Comparison of ENCODE assay signal across 8 cellular contexts in genomic region chr11:35029979-35030378, GRCh38.
DNase-seq lines count a peak whose midpoint lies in the region; ATAC-seq and TF ChIP-seq lines count a peak whose summit lies in the region.

No MANE protein-coding gene starts in this region.

- H3K27me3 Mint-ChIP-seq in activated CD8-positive, alpha-beta T cell treated with anti-CD3 and anti-CD28 coated beads for 36 hours = no peaks in the 10 kb centered on the region
- no peaks in the 10 kb centered on the region for H3K27me3 Mint-ChIP-seq in activated CD8-positive, alpha-beta T cell treated with anti-CD3 and anti-CD28 coated beads, Interleukin-2, amount 10 ng/mL, durations not matched to agents 7 days and 5 days (ENCODE audit: low read depth)

- H3K9me3 ChIP-seq in Panc1 (ENCODE audit: control insufficient read depth, insufficient read depth, low read depth, low read length) = peaks cover 5% of the 10 kb centered on the region; the same call in 1 of the 2 replicates

- peak overlapping the region; percentile 92 for H3K27ac ChIP-seq in Panc1 (ENCODE audit: low read length)

- CTCF ChIA-PET in activated CD8-positive, alpha-beta T cell treated with anti-CD3 and anti-CD28 coated beads for 36 hours (lab: Charles Lee) = interaction anchor here (0.6 to 2.0 kb wide), 7 partner anchors 9 to 312 kb away, joined by 3 to 8 read pairs (median 3); no protein-coding TSS in a partner anchor
- CTCF ChIA-PET in activated CD8-positive, alpha-beta T cell treated with anti-CD3 and anti-CD28 coated beads, Interleukin-2, amount 10 ng/mL, durations not matched to agents 7 days and 5 days (lab: Charles Lee) = interaction anchor here (0.7 to 1.5 kb wide), 4 partner anchors 11 to 37 kb away, joined by 3 to 4 read pairs (median 3); no protein-coding TSS in a partner anchor
- CTCF ChIA-PET in Panc1 (lab: Charles Lee) = no interaction called here

- no peak overlapping the region for H3K4me3 Mint-ChIP-seq in activated CD8-positive, alpha-beta T cell treated with anti-CD3 and anti-CD28 coated beads for 36 hours
- no peak overlapping the region for H3K4me3 Mint-ChIP-seq in activated CD8-positive, alpha-beta T cell treated with anti-CD3 and anti-CD28 coated beads, Interleukin-2, amount 10 ng/mL, durations not matched to agents 7 days and 5 days

- in situ Hi-C loops in Panc1 (cut with HindIII; ENCODE audit: low pct_unique_long_range_greater_than_20kb, low sequenced_read_pairs) = no loop called here

- intact Hi-C loops in activated CD8-positive, alpha-beta T cell treated with anti-CD3 and anti-CD28 coated beads for 36 hours (cut with micrococcal nuclease) = no loop called here
- intact Hi-C loops in Panc1 (cut with micrococcal nuclease; ENCODE audit: unreplicated experiment) = loop anchor here (5.0 kb wide), 1 partner anchor 112 kb away; no protein-coding TSS in a partner anchor

- BruUV-seq in Panc1 (replicated peaks; lab: Mats Ljungman, UMichigan) = no TSS peak

- POLR2A ChIA-PET in activated CD8-positive, alpha-beta T cell treated with anti-CD3 and anti-CD28 coated beads for 36 hours (lab: Charles Lee) = interaction anchor here (0.6 to 1.9 kb wide), 4 partner anchors 17 to 1228 kb away, joined by 3 to 10 read pairs (median 4); no protein-coding TSS in a partner anchor
- POLR2A ChIA-PET in activated CD8-positive, alpha-beta T cell treated with anti-CD3 and anti-CD28 coated beads, Interleukin-2, amount 10 ng/mL, durations not matched to agents 7 days and 5 days (lab: Charles Lee) = interaction anchor here (0.5 to 1.5 kb wide), 3 partner anchors 13 to 21 kb away, joined by 3 read pairs; no protein-coding TSS in a partner anchor
- POLR2A ChIA-PET in Panc1 (lab: Charles Lee) = interaction anchor here (0.6 to 1.1 kb wide), 2 partner anchors 10 to 16 kb away, joined by 4 to 11 read pairs; no protein-coding TSS in a partner anchor

- peak overlapping the region; percentile 90 for H3K27ac Mint-ChIP-seq in activated CD8-positive, alpha-beta T cell treated with anti-CD3 and anti-CD28 coated beads for 36 hours
- no peak overlapping the region for H3K27ac Mint-ChIP-seq in activated CD8-positive, alpha-beta T cell treated with anti-CD3 and anti-CD28 coated beads, Interleukin-2, amount 10 ng/mL, durations not matched to agents 7 days and 5 days

- H3K4me1 ChIP-seq in Panc1 (ENCODE audit: control insufficient read depth, insufficient read depth, low read length) = peaks cover 36% of the 10 kb centered on the region

- H3K27me3 ChIP-seq in Panc1 (ENCODE audit: control insufficient read depth, insufficient read depth, low read length) = no peaks in the 10 kb centered on the region

- TF ChIP-seq CTCF in activated CD8-positive, alpha-beta T cell treated with anti-CD3 and anti-CD28 coated beads for 36 hours (IDR thresholded peaks at IDR 0.05) = no peak
- TF ChIP-seq CTCF in Panc1 (IDR thresholded peaks at IDR 0.05) = no peak

- no peak overlapping the region for H3K4me3 ChIP-seq in Panc1 (ENCODE audit: low read depth in 2 of 2, low read length in 2 of 2)

- H3K9me3 Mint-ChIP-seq in activated CD8-positive, alpha-beta T cell treated with anti-CD3 and anti-CD28 coated beads for 36 hours = peaks cover 17% of the 10 kb centered on the region
- H3K9me3 Mint-ChIP-seq in activated CD8-positive, alpha-beta T cell treated with anti-CD3 and anti-CD28 coated beads, Interleukin-2, amount 10 ng/mL, durations not matched to agents 7 days and 5 days (ENCODE audit: insufficient read depth) = peaks cover 7% of the 10 kb centered on the region

- peaks cover 2% of the 10 kb centered on the region for H3K36me3 Mint-ChIP-seq in activated CD8-positive, alpha-beta T cell treated with anti-CD3 and anti-CD28 coated beads for 36 hours (ENCODE audit: low read depth)
- H3K36me3 Mint-ChIP-seq in activated CD8-positive, alpha-beta T cell treated with anti-CD3 and anti-CD28 coated beads, Interleukin-2, amount 10 ng/mL, durations not matched to agents 7 days and 5 days (ENCODE audit: low read depth) = peaks cover 5% of the 10 kb centered on the region

- peaks cover 34% of the 10 kb centered on the region for H3K4me1 Mint-ChIP-seq in activated CD8-positive, alpha-beta T cell treated with anti-CD3 and anti-CD28 coated beads for 36 hours (ENCODE audit: low read depth)
- H3K4me1 Mint-ChIP-seq in activated CD8-positive, alpha-beta T cell treated with anti-CD3 and anti-CD28 coated beads, Interleukin-2, amount 10 ng/mL, durations not matched to agents 7 days and 5 days (ENCODE audit: low read depth) = peaks cover 33% of the 10 kb centered on the region

- no peaks in the 10 kb centered on the region for H3K36me3 ChIP-seq in Panc1 (ENCODE audit: control insufficient read depth, insufficient read depth, low read length)

- DNase-seq in activated CD8-positive, alpha-beta T cell treated with anti-CD3 and anti-CD28 coated beads for 36 hours = no peak
- DNase-seq in activated CD8-positive, alpha-beta T cell treated with anti-CD3 and anti-CD28 coated beads, Interleukin-2, amount 10 ng/mL, durations not matched to agents 7 days and 5 days = no peak
- peak; percentile 55 for DNase-seq in Panc1 (ENCODE audit: low read depth, low spot score)
- DNase-seq in fibroblast of gingiva (ENCODE audit: low read depth) = peak; percentile 56
- no peak for DNase-seq in NCI-H82 treated with DMSO at 0.1 percent for 48 hours (lab: John Stamatoyannopoulos, UW; ENCODE audit: unreplicated experiment)
- DNase-seq in pons (ENCODE audit: low spot score) = no peak
- no peak for DNase-seq in OCI-M2 (lab: John Stamatoyannopoulos, UW; ENCODE audit: unreplicated experiment)

- ATAC-seq in activated CD8-positive, alpha-beta T cell treated with anti-CD3 and anti-CD28 coated beads for 36 hours = peak; percentile 45
- ATAC-seq in activated CD8-positive, alpha-beta T cell treated with anti-CD3 and anti-CD28 coated beads, Interleukin-2, amount 10 ng/mL, durations not matched to agents 7 days and 5 days = no peak
- ATAC-seq in HG02759 (IDR thresholded peaks at IDR 0.05; ENCODE audit: unreplicated experiment) (peak; percentile 91), Panc1 (no peak)

Comparison
In these comparisons a context has a peak if more than half of its experiments do, and no peak if none do; other contexts are left out.
1. ATAC-seq: peak in activated CD8-positive, alpha-beta T cell treated with anti-CD3 and anti-CD28 coated beads for 36 hours (single experiment) and HG02759 (single experiment); none in activated CD8-positive, alpha-beta T cell treated with anti-CD3 and anti-CD28 coated beads, Interleukin-2, amount 10 ng/mL, durations not matched to agents 7 days and 5 days (single experiment) and Panc1 (single experiment).
2. DNase-seq: peak in Panc1 (single experiment) and fibroblast of gingiva (single experiment); none in activated CD8-positive, alpha-beta T cell treated with anti-CD3 and anti-CD28 coated beads for 36 hours (single experiment), activated CD8-positive, alpha-beta T cell treated with anti-CD3 and anti-CD28 coated beads, Interleukin-2, amount 10 ng/mL, durations not matched to agents 7 days and 5 days (single experiment), NCI-H82 treated with DMSO at 0.1 percent for 48 hours (single experiment), pons (single experiment) and OCI-M2 (single experiment).